ENCODE assay signal across 13 cellular contexts in the genomic region with DNA sequence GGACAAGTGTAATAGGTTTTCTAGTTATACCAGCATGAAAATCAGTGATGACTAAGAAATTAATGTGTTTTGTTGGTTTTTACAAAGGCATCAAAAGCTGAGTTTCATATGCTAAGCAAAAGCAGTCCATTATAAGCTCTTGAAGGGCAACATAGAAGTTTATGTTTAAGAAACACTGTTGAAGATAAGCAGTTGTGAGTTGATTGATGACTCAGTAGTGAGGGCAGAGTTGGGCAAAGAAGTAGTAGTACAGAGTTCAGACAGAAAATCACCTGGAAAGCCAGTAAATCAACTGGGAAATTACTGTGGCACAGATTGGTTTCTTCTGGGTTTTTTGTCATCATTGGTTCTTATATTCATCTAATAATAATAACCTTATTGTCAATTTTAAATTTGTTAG.
"Had no signal": no experiment of that assay in that cellular context is flagged by ENCODE, and none has a peak within 500 bp of the region (broad histone marks: within the 10 kb centered on the region; RNA-seq: fewer than 3 reads in every experiment).

No MANE protein-coding gene starts in this region.

- H3K36me3 ChIP-seq: ovary had no signal

- H3K27me3 ChIP-seq: neural progenitor cell, ovary had no signal

- H3K27ac Mint-ChIP-seq: activated naive CD4-positive, alpha-beta T cell treated with anti-CD3 and anti-CD28 coated beads for 36 hours; neural progenitor cell; stimulated activated effector memory CD8-positive, alpha-beta T cell treated with anti-CD3 and anti-CD28 coated beads, Interleukin-12 subunit alpha, Interleukin-12 subunit beta, amount 100 ng/mL, for 72 hours; T-helper 2 cell treated with Interferon-gamma antibody and Interleukin-4, amounts not matched to agents 5 μg/mL and 100 μg/mL, for 36 hours had no signal

- H3K4me3 Mint-ChIP-seq: activated naive CD4-positive, alpha-beta T cell treated with anti-CD3 and anti-CD28 coated beads for 36 hours; naive B cell; neural progenitor cell; stimulated activated effector memory CD8-positive, alpha-beta T cell treated with anti-CD3 and anti-CD28 coated beads, Interleukin-12 subunit alpha, Interleukin-12 subunit beta, amount 100 ng/mL, for 72 hours; T-helper 2 cell treated with Interferon-gamma antibody and Interleukin-4, amounts not matched to agents 5 μg/mL and 100 μg/mL, for 36 hours had no signal

- H3K27me3 Mint-ChIP-seq: naive B cell had no signal

- H3K4me1 Mint-ChIP-seq: neural progenitor cell; stimulated activated effector memory CD8-positive, alpha-beta T cell treated with anti-CD3 and anti-CD28 coated beads, Interleukin-12 subunit alpha, Interleukin-12 subunit beta, amount 100 ng/mL, for 72 hours had no signal

- H3K9me3 ChIP-seq: ovary had no signal

- H3K4me3 ChIP-seq: neural progenitor cell, ovary had no signal

- H3K4me1 ChIP-seq: neural progenitor cell had no signal

- DNase-seq: activated CD4-positive, alpha-beta T cell treated with anti-CD3 and anti-CD28 coated beads, Interleukin-2, amount 50 U/mL, for 1 hour; activated CD4-positive, CD25-positive, alpha-beta regulatory T cell; activated CD8-positive, alpha-beta memory T cell treated with anti-CD3 and anti-CD28 coated beads for 24 hours; activated naive CD4-positive, alpha-beta T cell treated with anti-CD3 and anti-CD28 coated beads for 36 hours; central memory CD4-positive, alpha-beta T cell; cortex of kidney; effector memory CD4-positive, alpha-beta T cell; naive B cell; ovary had no signal

- H3K27ac ChIP-seq: epithelial cell of prostate, neural progenitor cell, ovary had no signal

- H3K9me3 Mint-ChIP-seq: activated naive CD4-positive, alpha-beta T cell treated with anti-CD3 and anti-CD28 coated beads for 36 hours; stimulated activated effector memory CD8-positive, alpha-beta T cell treated with anti-CD3 and anti-CD28 coated beads, Interleukin-12 subunit alpha, Interleukin-12 subunit beta, amount 100 ng/mL, for 72 hours; T-helper 2 cell treated with Interferon-gamma antibody and Interleukin-4, amounts not matched to agents 5 μg/mL and 100 μg/mL, for 36 hours had no signal
